20 cellular contexts compared by ENCODE assay signal in genomic region chr18:12586956-12587355, GRCh38.
"Had no signal": no experiment of that assay in that cellular context is flagged by ENCODE, and none has a peak within 500 bp of the region (broad histone marks: within the 10 kb centered on the region; RNA-seq: fewer than 3 reads in every experiment).

No MANE protein-coding gene starts in this region.

- ATAC-seq: HepG2, Panc1, PC-3 had no signal

- H3K27me3 ChIP-seq: MG63 had no signal

- H3K4me3 ChIP-seq: MG63 had no signal

- DNase-seq: IMR-90; Karpas-422; KG1; MG63; NCI-H1092; NCI-H1436; NCI-H187 treated with DMSO at 0.1 percent for 48 hours; NCI-H2029 treated with DMSO at 0.1 percent for 48 hours; NCI-H2171 treated with DMSO at 0.1 percent for 48 hours; NCI-H2227 treated with DMSO at 0.1 percent for 48 hours; NCI-H524; NCI-H526 treated with DMSO at 0.1 percent for 48 hours; NCI-H748 treated with DMSO at 0.1 percent for 48 hours; NK-92 treated with Interleukin-12 subunit alpha and Interleukin-12 subunit beta, amount 100 ng/mL, for 24 hours; PC-3; SHP77; SK-N-SH had no signal

- H3K9me3 ChIP-seq: MG63, SK-N-SH had no signal

- H3K27ac ChIP-seq: RWPE1 had no signal

- FAIRE-seq: HepG2 had no signal

- H3K36me3 ChIP-seq: MG63 had no signal
